Comparison of ENCODE assay signal across 1 cellular context in the genomic region with DNA sequence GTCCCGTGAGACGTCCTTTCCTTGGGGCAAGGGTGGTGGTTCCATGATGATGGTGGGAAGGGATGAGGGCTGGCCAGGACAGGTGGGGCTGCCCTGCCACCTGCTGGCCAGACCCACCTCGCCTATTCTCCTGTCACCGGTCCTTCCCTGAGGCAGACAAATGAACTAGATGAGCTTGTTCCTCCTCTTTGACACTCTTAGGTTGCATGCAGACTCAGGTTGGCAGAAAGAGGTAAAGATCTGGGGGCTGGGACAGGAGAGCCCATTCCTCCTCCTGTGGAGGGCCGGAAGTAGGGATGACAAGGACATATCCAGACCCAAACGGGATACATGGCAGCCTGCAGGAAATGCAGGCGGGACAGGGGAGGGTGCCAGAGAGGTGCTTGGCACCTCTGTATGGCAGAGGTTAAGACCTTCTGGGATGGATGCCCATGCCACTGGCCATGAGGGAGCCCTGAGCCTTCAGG.
TF ChIP-seq lines count a peak whose summit lies in the region.

No MANE protein-coding gene starts in this region.

TF ChIP-seq in GM12878, 131 proteins besides CTCF, POLR2A, EP300 and RAD21 (continued from another document):
- TF ChIP-seq, protein P1, sequence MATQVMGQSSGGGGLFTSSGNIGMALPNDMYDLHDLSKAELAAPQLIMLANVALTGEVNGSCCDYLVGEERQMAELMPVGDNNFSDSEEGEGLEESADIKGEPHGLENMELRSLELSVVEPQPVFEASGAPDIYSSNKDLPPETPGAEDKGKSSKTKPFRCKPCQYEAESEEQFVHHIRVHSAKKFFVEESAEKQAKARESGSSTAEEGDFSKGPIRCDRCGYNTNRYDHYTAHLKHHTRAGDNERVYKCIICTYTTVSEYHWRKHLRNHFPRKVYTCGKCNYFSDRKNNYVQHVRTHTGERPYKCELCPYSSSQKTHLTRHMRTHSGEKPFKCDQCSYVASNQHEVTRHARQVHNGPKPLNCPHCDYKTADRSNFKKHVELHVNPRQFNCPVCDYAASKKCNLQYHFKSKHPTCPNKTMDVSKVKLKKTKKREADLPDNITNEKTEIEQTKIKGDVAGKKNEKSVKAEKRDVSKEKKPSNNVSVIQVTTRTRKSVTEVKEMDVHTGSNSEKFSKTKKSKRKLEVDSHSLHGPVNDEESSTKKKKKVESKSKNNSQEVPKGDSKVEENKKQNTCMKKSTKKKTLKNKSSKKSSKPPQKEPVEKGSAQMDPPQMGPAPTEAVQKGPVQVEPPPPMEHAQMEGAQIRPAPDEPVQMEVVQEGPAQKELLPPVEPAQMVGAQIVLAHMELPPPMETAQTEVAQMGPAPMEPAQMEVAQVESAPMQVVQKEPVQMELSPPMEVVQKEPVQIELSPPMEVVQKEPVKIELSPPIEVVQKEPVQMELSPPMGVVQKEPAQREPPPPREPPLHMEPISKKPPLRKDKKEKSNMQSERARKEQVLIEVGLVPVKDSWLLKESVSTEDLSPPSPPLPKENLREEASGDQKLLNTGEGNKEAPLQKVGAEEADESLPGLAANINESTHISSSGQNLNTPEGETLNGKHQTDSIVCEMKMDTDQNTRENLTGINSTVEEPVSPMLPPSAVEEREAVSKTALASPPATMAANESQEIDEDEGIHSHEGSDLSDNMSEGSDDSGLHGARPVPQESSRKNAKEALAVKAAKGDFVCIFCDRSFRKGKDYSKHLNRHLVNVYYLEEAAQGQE (IDR thresholded peaks at IDR 0.05; ENCODE audit: low read depth, low read length): no peak
- TF ChIP-seq GABPA (IDR thresholded peaks at IDR 0.05; ENCODE audit: low read depth) (no peak), CREB1 (IDR thresholded peaks at IDR 0.05; ENCODE audit: low read depth) (no peak), IRF4 (IDR thresholded peaks at IDR 0.05; ENCODE audit: low read depth, low read length) (no peak), MEF2A (IDR thresholded peaks at IDR 0.05; ENCODE audit: insufficient read depth, low read depth, low read length) (no peak), RELA (IDR thresholded peaks at IDR 0.05; ENCODE audit: borderline replicate concordance, partially characterized antibody) (peak; percentile 18), TARDBP (IDR thresholded peaks at IDR 0.05; ENCODE audit: borderline replicate concordance) (no peak), CEBPB (IDR thresholded peaks at IDR 0.05; ENCODE audit: borderline replicate concordance in 1 of 2, low read depth in 2 of 2, low read length in 2 of 2) (no peak)
- TF ChIP-seq, protein P2, sequence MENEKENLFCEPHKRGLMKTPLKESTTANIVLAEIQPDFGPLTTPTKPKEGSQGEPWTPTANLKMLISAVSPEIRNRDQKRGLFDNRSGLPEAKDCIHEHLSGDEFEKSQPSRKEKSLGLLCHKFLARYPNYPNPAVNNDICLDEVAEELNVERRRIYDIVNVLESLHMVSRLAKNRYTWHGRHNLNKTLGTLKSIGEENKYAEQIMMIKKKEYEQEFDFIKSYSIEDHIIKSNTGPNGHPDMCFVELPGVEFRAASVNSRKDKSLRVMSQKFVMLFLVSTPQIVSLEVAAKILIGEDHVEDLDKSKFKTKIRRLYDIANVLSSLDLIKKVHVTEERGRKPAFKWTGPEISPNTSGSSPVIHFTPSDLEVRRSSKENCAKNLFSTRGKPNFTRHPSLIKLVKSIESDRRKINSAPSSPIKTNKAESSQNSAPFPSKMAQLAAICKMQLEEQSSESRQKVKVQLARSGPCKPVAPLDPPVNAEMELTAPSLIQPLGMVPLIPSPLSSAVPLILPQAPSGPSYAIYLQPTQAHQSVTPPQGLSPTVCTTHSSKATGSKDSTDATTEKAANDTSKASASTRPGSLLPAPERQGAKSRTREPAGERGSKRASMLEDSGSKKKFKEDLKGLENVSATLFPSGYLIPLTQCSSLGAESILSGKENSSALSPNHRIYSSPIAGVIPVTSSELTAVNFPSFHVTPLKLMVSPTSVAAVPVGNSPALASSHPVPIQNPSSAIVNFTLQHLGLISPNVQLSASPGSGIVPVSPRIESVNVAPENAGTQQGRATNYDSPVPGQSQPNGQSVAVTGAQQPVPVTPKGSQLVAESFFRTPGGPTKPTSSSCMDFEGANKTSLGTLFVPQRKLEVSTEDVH (IDR thresholded peaks at IDR 0.05; ENCODE audit: low read depth, partially characterized antibody): no peak
